Comparison of ENCODE assay signal across 1 cellular context in the genomic region with DNA sequence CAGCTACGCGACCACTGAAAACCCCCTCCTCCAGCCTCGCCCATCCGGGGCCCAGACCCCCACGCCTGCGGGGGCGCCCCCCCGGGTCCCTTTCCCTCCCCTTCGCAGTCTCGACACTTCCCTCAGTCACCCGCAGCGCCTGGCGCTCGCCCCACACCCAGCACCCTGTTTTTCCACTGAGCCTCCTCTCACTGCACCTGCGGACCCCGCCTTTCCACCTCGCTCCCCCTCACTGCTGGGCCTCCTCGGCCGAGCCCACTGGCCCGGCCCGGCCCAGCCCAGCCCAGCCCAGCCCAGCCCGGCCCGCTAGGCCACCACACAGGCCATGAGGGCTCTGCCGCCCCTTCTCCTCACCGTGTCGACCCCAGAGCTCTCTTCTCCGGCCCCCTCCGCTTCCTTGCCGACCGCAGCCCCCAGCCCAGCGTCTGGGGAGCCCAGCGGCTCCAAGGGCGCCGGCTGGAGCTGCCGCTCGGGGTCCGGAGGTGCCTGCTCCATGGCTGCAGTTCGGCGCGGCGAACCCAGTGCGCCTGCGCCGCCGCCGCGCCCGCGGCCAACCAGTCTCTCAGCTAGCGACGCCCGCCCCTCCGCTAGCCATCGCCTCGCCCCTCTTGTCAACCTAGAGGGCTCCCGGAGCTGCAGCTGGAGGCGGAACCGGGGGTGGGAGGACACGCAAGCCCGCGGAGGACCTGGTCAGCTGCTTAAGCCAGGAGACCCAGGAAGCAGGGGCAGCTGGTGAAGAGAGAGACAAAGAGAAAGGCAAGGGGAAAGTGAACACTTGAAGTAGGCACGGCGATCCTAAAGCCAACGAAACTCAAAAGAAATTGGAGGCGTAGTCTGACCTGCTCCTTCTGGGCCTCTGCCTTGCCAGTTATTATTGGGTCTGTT.
TF ChIP-seq lines count a peak whose summit lies in the region.

Gene SNX4 (minus strand): TSS at position 525 of the 885 bp plus-strand sequence. CDS start 30 bp downstream, at position 495.

TF ChIP-seq in HepG2, 621 proteins besides CTCF, POLR2A, EP300 and RAD21 (continued from another document):
- TF ChIP-seq TMF1 (CRISPR knock-in tag; IDR thresholded peaks at IDR 0.05; ENCODE audit: low read depth) (no peak; the same call in 1 of the 2 replicates), ZNF205 (CRISPR knock-in tag; IDR thresholded peaks at IDR 0.05) (no peak), ZNF251 (CRISPR knock-in tag; IDR thresholded peaks at IDR 0.05) (no peak), AKAP8 (CRISPR knock-in tag; IDR thresholded peaks at IDR 0.05) (peak; percentile 27; the same call in 1 of the 2 replicates), HDAC1 (CRISPR knock-in tag; IDR thresholded peaks at IDR 0.05) (peak; percentile 81), SALL2 (CRISPR knock-in tag; IDR thresholded peaks at IDR 0.05) (peak; percentile 45; the same call in 1 of the 2 replicates), THAP11 (CRISPR knock-in tag; IDR thresholded peaks at IDR 0.05) (peak; percentile 59; the same call in 1 of the 2 replicates), ARHGAP35 (CRISPR knock-in tag; IDR thresholded peaks at IDR 0.05; ENCODE audit: borderline replicate concordance) (no peak), ZNF44 (CRISPR knock-in tag; IDR thresholded peaks at IDR 0.05) (no peak; the same call in 1 of the 2 replicates), HIVEP1 (CRISPR knock-in tag; IDR thresholded peaks at IDR 0.05) (peak; percentile 85; the same call in 1 of the 2 replicates), ZNF784 (CRISPR knock-in tag; IDR thresholded peaks at IDR 0.05; ENCODE audit: borderline replicate concordance) (0 out of 2 replicates have a peak, but pooled peaks have one; percentile 9), ZNF547 (CRISPR knock-in tag; IDR thresholded peaks at IDR 0.05) (no peak; the same call in 1 of the 2 replicates), ZNF224 (CRISPR knock-in tag; IDR thresholded peaks at IDR 0.05) (no peak), ISL2 (CRISPR knock-in tag; IDR thresholded peaks at IDR 0.05) (peak; percentile 41), RBM22 (optimal IDR thresholded peaks at IDR 0.05; ENCODE audit: low read length) (no peak), CC2D1A (CRISPR knock-in tag; IDR thresholded peaks at IDR 0.05) (no peak), YEATS4 (CRISPR knock-in tag; IDR thresholded peaks at IDR 0.05; ENCODE audit: borderline replicate concordance) (peak; percentile 80; the same call in 1 of the 2 replicates), ZNF510 (CRISPR knock-in tag; IDR thresholded peaks at IDR 0.05; ENCODE audit: low read depth) (peak; percentile 67; the same call in 1 of the 2 replicates), CHD2 (IDR thresholded peaks at IDR 0.05; ENCODE audit: low read depth, low read length) (no peak), SRF (IDR thresholded peaks at IDR 0.05; ENCODE audit: low read depth, low read length) (no peak), ZNF34 (CRISPR knock-in tag; IDR thresholded peaks at IDR 0.05; ENCODE audit: borderline replicate concordance) (peak; percentile 76; the same call in 1 of the 2 replicates), TBL1XR1 (IDR thresholded peaks at IDR 0.05; ENCODE audit: borderline replicate concordance, low read length, partially characterized antibody) (no peak), HES4 (CRISPR knock-in tag; IDR thresholded peaks at IDR 0.05; ENCODE audit: borderline replicate concordance) (no peak; the same call in 1 of the 2 replicates), ARNT2 (CRISPR knock-in tag; IDR thresholded peaks at IDR 0.05; ENCODE audit: low read depth) (peak; percentile 58), MAFG (CRISPR knock-in tag; IDR thresholded peaks at IDR 0.05) (no peak), ZFAT (CRISPR knock-in tag; conservative IDR thresholded peaks at IDR 0.05) (no peak), ZFP36L2 (CRISPR knock-in tag; IDR thresholded peaks at IDR 0.05) (no peak), ZNF329 (CRISPR knock-in tag; IDR thresholded peaks at IDR 0.05; ENCODE audit: low read depth) (no peak), ELF4 (CRISPR knock-in tag; IDR thresholded peaks at IDR 0.05; ENCODE audit: borderline replicate concordance) (0 out of 2 replicates have a peak, but pooled peaks have one; percentile 25), HDAC2 (CRISPR knock-in tag; IDR thresholded peaks at IDR 0.05) (no peak; the same call in 1 of the 2 replicates), ZNF577 (CRISPR knock-in tag; IDR thresholded peaks at IDR 0.05; ENCODE audit: borderline replicate concordance, low read depth) (no peak), ELF1 (CRISPR knock-in tag; IDR thresholded peaks at IDR 0.05) (peak; percentile 79), ZNF263 (CRISPR knock-in tag; IDR thresholded peaks at IDR 0.05) (peak; percentile 69; the same call in 1 of the 2 replicates), YEATS2 (CRISPR knock-in tag; IDR thresholded peaks at IDR 0.05; ENCODE audit: borderline replicate concordance) (no peak), ASH2L (IDR thresholded peaks at IDR 0.05; ENCODE audit: insufficient read length, low read depth, low read length) (peak; percentile 64), NAIF1 (CRISPR knock-in tag; IDR thresholded peaks at IDR 0.05; ENCODE audit: borderline replicate concordance) (no peak), PHB2 (IDR thresholded peaks at IDR 0.05; ENCODE audit: partially characterized antibody) (no peak)
- TF ChIP-seq, protein P1, sequence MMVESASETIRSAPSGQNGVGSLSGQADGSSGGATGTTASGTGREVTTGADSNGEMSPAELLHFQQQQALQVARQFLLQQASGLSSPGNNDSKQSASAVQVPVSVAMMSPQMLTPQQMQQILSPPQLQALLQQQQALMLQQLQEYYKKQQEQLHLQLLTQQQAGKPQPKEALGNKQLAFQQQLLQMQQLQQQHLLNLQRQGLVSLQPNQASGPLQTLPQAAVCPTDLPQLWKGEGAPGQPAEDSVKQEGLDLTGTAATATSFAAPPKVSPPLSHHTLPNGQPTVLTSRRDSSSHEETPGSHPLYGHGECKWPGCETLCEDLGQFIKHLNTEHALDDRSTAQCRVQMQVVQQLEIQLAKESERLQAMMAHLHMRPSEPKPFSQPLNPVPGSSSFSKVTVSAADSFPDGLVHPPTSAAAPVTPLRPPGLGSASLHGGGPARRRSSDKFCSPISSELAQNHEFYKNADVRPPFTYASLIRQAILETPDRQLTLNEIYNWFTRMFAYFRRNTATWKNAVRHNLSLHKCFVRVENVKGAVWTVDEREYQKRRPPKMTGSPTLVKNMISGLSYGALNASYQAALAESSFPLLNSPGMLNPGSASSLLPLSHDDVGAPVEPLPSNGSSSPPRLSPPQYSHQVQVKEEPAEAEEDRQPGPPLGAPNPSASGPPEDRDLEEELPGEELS (CRISPR knock-in tag; IDR thresholded peaks at IDR 0.05), result peak; percentile 35; the same call in 1 of the 2 replicates
- TF ChIP-seq, protein P2, sequence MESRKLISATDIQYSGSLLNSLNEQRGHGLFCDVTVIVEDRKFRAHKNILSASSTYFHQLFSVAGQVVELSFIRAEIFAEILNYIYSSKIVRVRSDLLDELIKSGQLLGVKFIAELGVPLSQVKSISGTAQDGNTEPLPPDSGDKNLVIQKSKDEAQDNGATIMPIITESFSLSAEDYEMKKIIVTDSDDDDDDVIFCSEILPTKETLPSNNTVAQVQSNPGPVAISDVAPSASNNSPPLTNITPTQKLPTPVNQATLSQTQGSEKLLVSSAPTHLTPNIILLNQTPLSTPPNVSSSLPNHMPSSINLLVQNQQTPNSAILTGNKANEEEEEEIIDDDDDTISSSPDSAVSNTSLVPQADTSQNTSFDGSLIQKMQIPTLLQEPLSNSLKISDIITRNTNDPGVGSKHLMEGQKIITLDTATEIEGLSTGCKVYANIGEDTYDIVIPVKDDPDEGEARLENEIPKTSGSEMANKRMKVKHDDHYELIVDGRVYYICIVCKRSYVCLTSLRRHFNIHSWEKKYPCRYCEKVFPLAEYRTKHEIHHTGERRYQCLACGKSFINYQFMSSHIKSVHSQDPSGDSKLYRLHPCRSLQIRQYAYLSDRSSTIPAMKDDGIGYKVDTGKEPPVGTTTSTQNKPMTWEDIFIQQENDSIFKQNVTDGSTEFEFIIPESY (CRISPR knock-in tag; IDR thresholded peaks at IDR 0.05), result no peak
- TF ChIP-seq, protein P3, sequence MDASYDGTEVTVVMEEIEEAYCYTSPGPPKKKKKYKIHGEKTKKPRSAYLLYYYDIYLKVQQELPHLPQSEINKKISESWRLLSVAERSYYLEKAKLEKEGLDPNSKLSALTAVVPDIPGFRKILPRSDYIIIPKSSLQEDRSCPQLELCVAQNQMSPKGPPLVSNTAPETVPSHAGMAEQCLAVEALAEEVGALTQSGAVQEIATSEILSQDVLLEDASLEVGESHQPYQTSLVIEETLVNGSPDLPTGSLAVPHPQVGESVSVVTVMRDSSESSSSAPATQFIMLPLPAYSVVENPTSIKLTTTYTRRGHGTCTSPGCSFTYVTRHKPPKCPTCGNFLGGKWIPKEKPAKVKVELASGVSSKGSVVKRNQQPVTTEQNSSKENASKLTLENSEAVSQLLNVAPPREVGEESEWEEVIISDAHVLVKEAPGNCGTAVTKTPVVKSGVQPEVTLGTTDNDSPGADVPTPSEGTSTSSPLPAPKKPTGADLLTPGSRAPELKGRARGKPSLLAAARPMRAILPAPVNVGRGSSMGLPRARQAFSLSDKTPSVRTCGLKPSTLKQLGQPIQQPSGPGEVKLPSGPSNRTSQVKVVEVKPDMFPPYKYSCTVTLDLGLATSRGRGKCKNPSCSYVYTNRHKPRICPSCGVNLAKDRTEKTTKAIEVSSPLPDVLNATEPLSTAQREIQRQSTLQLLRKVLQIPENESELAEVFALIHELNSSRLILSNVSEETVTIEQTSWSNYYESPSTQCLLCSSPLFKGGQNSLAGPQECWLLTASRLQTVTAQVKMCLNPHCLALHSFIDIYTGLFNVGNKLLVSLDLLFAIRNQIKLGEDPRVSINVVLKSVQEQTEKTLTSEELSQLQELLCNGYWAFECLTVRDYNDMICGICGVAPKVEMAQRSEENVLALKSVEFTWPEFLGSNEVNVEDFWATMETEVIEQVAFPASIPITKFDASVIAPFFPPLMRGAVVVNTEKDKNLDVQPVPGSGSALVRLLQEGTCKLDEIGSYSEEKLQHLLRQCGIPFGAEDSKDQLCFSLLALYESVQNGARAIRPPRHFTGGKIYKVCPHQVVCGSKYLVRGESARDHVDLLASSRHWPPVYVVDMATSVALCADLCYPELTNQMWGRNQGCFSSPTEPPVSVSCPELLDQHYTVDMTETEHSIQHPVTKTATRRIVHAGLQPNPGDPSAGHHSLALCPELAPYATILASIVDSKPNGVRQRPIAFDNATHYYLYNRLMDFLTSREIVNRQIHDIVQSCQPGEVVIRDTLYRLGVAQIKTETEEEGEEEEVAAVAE (CRISPR knock-in tag; IDR thresholded peaks at IDR 0.05; ENCODE audit: borderline replicate concordance), result no peak
TF ChIP-seq in HepG2: peak in this region for 175.
